Comparison of ENCODE assay signal across 14 cellular contexts in the genomic region with DNA sequence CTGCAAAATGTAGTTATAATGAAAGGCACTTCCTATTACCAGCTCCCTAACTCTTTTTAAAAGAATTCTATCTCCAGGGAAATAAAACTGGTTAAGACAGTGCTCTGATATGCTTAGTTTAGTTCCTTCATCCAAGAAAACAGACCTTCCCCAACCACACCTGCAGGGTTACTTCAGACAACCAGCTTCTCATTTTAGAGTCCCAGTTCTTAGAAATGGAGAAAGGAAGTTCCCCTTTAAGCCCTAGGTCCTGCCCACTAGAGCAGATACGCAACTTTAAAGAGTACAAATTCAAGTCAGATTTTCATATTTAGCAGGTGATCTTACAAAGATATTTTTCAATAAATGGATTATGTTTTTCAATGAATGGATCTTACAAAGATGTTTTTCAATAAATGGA.
DNase-seq lines count a peak whose midpoint lies in the region; ATAC-seq lines count a peak whose summit lies in the region.
"Had no signal": no experiment of that assay in that cellular context is flagged by ENCODE, and none has a peak within 500 bp of the region (broad histone marks: within the 10 kb centered on the region; RNA-seq: fewer than 3 reads in every experiment).

No MANE protein-coding gene starts in this region.

- intact Hi-C loops in dendritic cell treated with granulocyte-macrophage colony-stimulating factor and Interleukin-4, amounts not matched to agents 40 ng/mL and 50 ng/mL, for 4 days (cut with micrococcal nuclease), result no loop called here

- no peaks in the 10 kb centered on the region for H3K36me3 Mint-ChIP-seq in stimulated activated naive CD8-positive, alpha-beta T cell treated with anti-CD3 and anti-CD28 coated beads, Interleukin-15, Interleukin-2, amounts not matched to agents 100 ng/mL and 50 ng/mL, for 24 hours (ENCODE audit: low read depth)
- H3K36me3 Mint-ChIP-seq in dendritic cell treated with granulocyte-macrophage colony-stimulating factor and Interleukin-4, amounts not matched to agents 40 ng/mL and 50 ng/mL, for 4 days (ENCODE audit: low read depth), result peaks cover 21% of the 10 kb centered on the region

- no peaks in the 10 kb centered on the region for H3K9me3 Mint-ChIP-seq in stimulated activated naive CD8-positive, alpha-beta T cell treated with anti-CD3 and anti-CD28 coated beads, Interleukin-15, Interleukin-2, amounts not matched to agents 100 ng/mL and 50 ng/mL, for 24 hours
- no peaks in the 10 kb centered on the region for H3K9me3 Mint-ChIP-seq in dendritic cell treated with granulocyte-macrophage colony-stimulating factor and Interleukin-4, amounts not matched to agents 40 ng/mL and 50 ng/mL, for 4 days

- DNase-seq in stimulated activated naive CD8-positive, alpha-beta T cell treated with anti-CD3 and anti-CD28 coated beads, Interleukin-15, Interleukin-2, amounts not matched to agents 100 U/mL and 50 U/mL, for 24 hours, result no peak
- DNase-seq in MV-4-11 (lab: John Stamatoyannopoulos, UW) (peak; percentile 70), NCI-H446 treated with DMSO at 0.1 percent for 48 hours (lab: John Stamatoyannopoulos, UW) (no peak), DMS 273 treated with DMSO at 0.1 percent for 48 hours (lab: John Stamatoyannopoulos, UW) (no peak)
- DNase-seq: activated CD4-positive, alpha-beta T cell treated with anti-CD3 and anti-CD28 coated beads, Interleukin-2, amount 50 U/mL, for 1 hour; anterior cingulate cortex; BE2C; gastrocnemius medialis; NCI-H1092; NCI-H774; T-helper 17 cell had no signal

- H3K27ac Mint-ChIP-seq in stimulated activated naive CD8-positive, alpha-beta T cell treated with anti-CD3 and anti-CD28 coated beads, Interleukin-15, Interleukin-2, amounts not matched to agents 100 ng/mL and 50 ng/mL, for 24 hours, result peak overlapping the region; percentile 6
- H3K27ac Mint-ChIP-seq in dendritic cell treated with granulocyte-macrophage colony-stimulating factor and Interleukin-4, amounts not matched to agents 40 ng/mL and 50 ng/mL, for 4 days, result peak overlapping the region; percentile 80
- H3K27ac Mint-ChIP-seq: T-helper 17 cell had no signal

- no peak for ATAC-seq in stimulated activated naive CD8-positive, alpha-beta T cell treated with anti-CD3 and anti-CD28 coated beads, Interleukin-15, Interleukin-2, amounts not matched to agents 100 U/mL and 50 U/mL, for 24 hours
- no peak for ATAC-seq in GM21737 (IDR thresholded peaks at IDR 0.05; ENCODE audit: unreplicated experiment)
- ATAC-seq: gastrocnemius medialis had no signal

- no peak overlapping the region for H3K4me3 Mint-ChIP-seq in stimulated activated naive CD8-positive, alpha-beta T cell treated with anti-CD3 and anti-CD28 coated beads, Interleukin-15, Interleukin-2, amounts not matched to agents 100 ng/mL and 50 ng/mL, for 24 hours
- peak overlapping the region; percentile 39 for H3K4me3 Mint-ChIP-seq in dendritic cell treated with granulocyte-macrophage colony-stimulating factor and Interleukin-4, amounts not matched to agents 40 ng/mL and 50 ng/mL, for 4 days

- peaks cover 11% of the 10 kb centered on the region for H3K27me3 Mint-ChIP-seq in stimulated activated naive CD8-positive, alpha-beta T cell treated with anti-CD3 and anti-CD28 coated beads, Interleukin-15, Interleukin-2, amounts not matched to agents 100 ng/mL and 50 ng/mL, for 24 hours
- no peaks in the 10 kb centered on the region for H3K27me3 Mint-ChIP-seq in dendritic cell treated with granulocyte-macrophage colony-stimulating factor and Interleukin-4, amounts not matched to agents 40 ng/mL and 50 ng/mL, for 4 days

- H3K4me1 Mint-ChIP-seq in stimulated activated naive CD8-positive, alpha-beta T cell treated with anti-CD3 and anti-CD28 coated beads, Interleukin-15, Interleukin-2, amounts not matched to agents 100 ng/mL and 50 ng/mL, for 24 hours (ENCODE audit: low read depth), result peaks cover 48% of the 10 kb centered on the region
- peaks cover 63% of the 10 kb centered on the region for H3K4me1 Mint-ChIP-seq in dendritic cell treated with granulocyte-macrophage colony-stimulating factor and Interleukin-4, amounts not matched to agents 40 ng/mL and 50 ng/mL, for 4 days (ENCODE audit: low read depth)
